ENCODE assay signal across 9 cellular contexts in the genomic region with DNA sequence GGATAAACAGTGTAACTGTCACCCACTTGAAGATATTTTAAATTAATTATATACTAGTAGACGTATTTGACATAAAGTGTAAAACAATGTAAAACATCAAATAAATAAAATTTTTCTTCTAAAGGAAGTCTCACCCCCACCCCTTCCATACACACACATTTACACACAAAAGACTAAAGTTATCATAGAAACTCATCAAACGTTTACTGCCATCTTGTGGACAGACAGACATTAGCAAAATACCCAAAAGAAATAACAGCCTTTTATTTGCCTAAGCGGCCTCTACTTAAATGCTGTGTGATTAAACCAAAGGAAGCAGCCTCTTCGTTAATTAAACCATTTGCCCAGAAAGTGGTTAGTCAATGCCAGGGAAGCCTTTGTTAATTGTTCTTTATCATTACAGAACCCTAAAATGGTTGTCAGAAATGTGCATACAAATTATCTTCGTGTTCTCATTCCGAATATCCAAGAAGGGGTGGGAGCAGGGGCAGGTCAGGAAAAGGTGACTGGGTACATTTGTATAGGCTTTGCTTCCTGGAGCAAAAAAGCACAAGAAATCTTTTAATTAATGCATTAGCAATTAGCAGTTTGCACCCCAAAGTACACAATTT.
A peak's percentile ranks its signal among the peaks of the same experiment; 100 is the strongest.
DNase-seq lines count a peak whose midpoint lies in the region; ATAC-seq lines count a peak whose summit lies in the region.
"Had no signal": no experiment of that assay in that cellular context is flagged by ENCODE, and none has a peak within 500 bp of the region (broad histone marks: within the 10 kb centered on the region; RNA-seq: fewer than 3 reads in every experiment).

No MANE protein-coding gene starts in this region.

- no peak overlapping the region for H3K9ac ChIP-seq in SK-N-MC (ENCODE audit: insufficient read length)

- CTCF ChIA-PET in activated CD4-positive, alpha-beta T cell treated with anti-CD3 and anti-CD28 coated beads for 36 hours (lab: Charles Lee) = interaction anchor here (0.5 to 3.5 kb wide), 9 partner anchors 7 to 1461 kb away, joined by 3 to 49 read pairs (median 3); partner anchors contain the start of gene SAMD5

- H3K4me1 Mint-ChIP-seq in activated CD4-positive, alpha-beta T cell treated with anti-CD3 and anti-CD28 coated beads for 36 hours = peaks cover 2% of the 10 kb centered on the region
- H3K4me1 Mint-ChIP-seq: activated naive CD4-positive, alpha-beta T cell treated with anti-CD3 and anti-CD28 coated beads, Interleukin-2, amount 50 U/mL, for 24 hours had no signal

- no peak overlapping the region for H3K4me3 ChIP-seq in SK-N-MC

- no peak overlapping the region for H3K27ac Mint-ChIP-seq in activated CD4-positive, alpha-beta T cell treated with anti-CD3 and anti-CD28 coated beads for 36 hours
- H3K27ac Mint-ChIP-seq: activated naive CD4-positive, alpha-beta T cell treated with anti-CD3 and anti-CD28 coated beads, Interleukin-2, amount 50 U/mL, for 24 hours had no signal

- peak; percentile 33 for ATAC-seq in activated CD4-positive, alpha-beta T cell treated with anti-CD3 and anti-CD28 coated beads for 36 hours
- no peak for ATAC-seq in GM21381 (IDR thresholded peaks at IDR 0.05; ENCODE audit: unreplicated experiment)

- H3K4me3 Mint-ChIP-seq in activated CD4-positive, alpha-beta T cell treated with anti-CD3 and anti-CD28 coated beads for 36 hours = no peak overlapping the region
- H3K4me3 Mint-ChIP-seq: activated naive CD4-positive, alpha-beta T cell treated with anti-CD3 and anti-CD28 coated beads, Interleukin-2, amount 50 U/mL, for 24 hours had no signal

- no peaks in the 10 kb centered on the region for H3K36me3 Mint-ChIP-seq in activated CD4-positive, alpha-beta T cell treated with anti-CD3 and anti-CD28 coated beads for 36 hours (ENCODE audit: low read depth)
- H3K36me3 Mint-ChIP-seq: activated naive CD4-positive, alpha-beta T cell treated with anti-CD3 and anti-CD28 coated beads, Interleukin-2, amount 50 U/mL, for 24 hours had no signal

- H3K27ac ChIP-seq in SK-N-MC = no peak overlapping the region

- POLR2A ChIA-PET in activated CD4-positive, alpha-beta T cell treated with anti-CD3 and anti-CD28 coated beads for 36 hours (lab: Charles Lee) = no interaction called here

- intact Hi-C loops in activated CD4-positive, alpha-beta T cell treated with anti-CD3 and anti-CD28 coated beads for 36 hours (cut with DNase I, micrococcal nuclease) = loop anchor here (1.0 to 5.0 kb wide), 5 partner anchors 21 to 1309 kb away; no protein-coding TSS in a partner anchor

- no peaks in the 10 kb centered on the region for H3K9me3 Mint-ChIP-seq in activated CD4-positive, alpha-beta T cell treated with anti-CD3 and anti-CD28 coated beads for 36 hours (ENCODE audit: low read depth)
- H3K9me3 Mint-ChIP-seq: activated naive CD4-positive, alpha-beta T cell treated with anti-CD3 and anti-CD28 coated beads, Interleukin-2, amount 50 U/mL, for 24 hours had no signal

- H3K27me3 Mint-ChIP-seq in activated CD4-positive, alpha-beta T cell treated with anti-CD3 and anti-CD28 coated beads for 36 hours = peaks cover 5% of the 10 kb centered on the region

- no peaks in the 10 kb centered on the region for H3K9me3 ChIP-seq in SK-N-MC (ENCODE audit: low read depth, low read length)

- DNase-seq in activated CD4-positive, alpha-beta T cell treated with anti-CD3 and anti-CD28 coated beads for 36 hours = no peak
- no peak for DNase-seq in activated CD4-positive, alpha-beta T cell treated with anti-CD3 and anti-CD28 coated beads for 48 hours
- peak; percentile 63 to 80 for DNase-seq in Kasumi-1 (lab: John Stamatoyannopoulos, UW)
- DNase-seq in SK-N-MC (ENCODE audit: low read depth, low spot score) = peak; percentile 39
- DNase-seq in fibroblast of peridontal ligament (ENCODE audit: extremely low read depth) = peak; percentile 88
- DNase-seq in retina = peak; percentile 54
- DNase-seq in COLO668 (lab: John Stamatoyannopoulos, UW; ENCODE audit: unreplicated experiment) = no peak

- H3K36me3 ChIP-seq in SK-N-MC (ENCODE audit: insufficient read depth, low read length) = no peaks in the 10 kb centered on the region

Comparison
In these comparisons a context has a peak if more than half of its experiments do, and no peak if none do; other contexts are left out.
1. DNase-seq: peak in Kasumi-1 (2 of 2), SK-N-MC (single experiment), fibroblast of peridontal ligament (single experiment) and retina (single experiment); none in activated CD4-positive, alpha-beta T cell treated with anti-CD3 and anti-CD28 coated beads for 36 hours (single experiment), activated CD4-positive, alpha-beta T cell treated with anti-CD3 and anti-CD28 coated beads for 48 hours (single experiment) and COLO668 (single experiment).